ENCODE assay signal across 23 cellular contexts in genomic region chr4:47238697-47239096, GRCh38.
"Had no signal": no experiment of that assay in that cellular context is flagged by ENCODE, and none has a peak within 500 bp of the region (broad histone marks: within the 10 kb centered on the region; RNA-seq: fewer than 3 reads in every experiment).

No MANE protein-coding gene starts in this region.

- H3K4me1 ChIP-seq: adrenal gland, colonic mucosa, testis had no signal

- H3K9me3 Mint-ChIP-seq: activated naive CD4-positive, alpha-beta T cell treated with anti-CD3 and anti-CD28 coated beads, Interleukin-2, amount 50 U/mL, for 72 hours; memory B cell; natural killer cell treated with Interleukin-12 subunit alpha and Interleukin-12 subunit beta and Interleukin-15 and Interleukin-18, amount 100 ng/mL, for 72 hours; type B pancreatic cell had no signal

- H3K27ac Mint-ChIP-seq: activated CD8-positive, alpha-beta T cell treated with anti-CD3 and anti-CD28 coated beads, Interleukin-2, amount 10 ng/mL, durations not matched to agents 7 days and 5 days; activated naive CD4-positive, alpha-beta T cell treated with anti-CD3 and anti-CD28 coated beads, Interleukin-2, amount 50 U/mL, for 72 hours; endodermal cell; memory B cell; natural killer cell treated with Interleukin-12 subunit alpha and Interleukin-12 subunit beta and Interleukin-15 and Interleukin-18, amount 100 ng/mL, for 72 hours; stimulated activated naive B cell treated with anti-CD40 and anti-IgM and Interleukin-4, amounts not matched to agents 10 μg/mL and 1 μg/mL and 100 μg/mL, for 72 hours; type B pancreatic cell had no signal

- DNase-seq: activated CD4-positive, alpha-beta T cell treated with anti-CD3 and anti-CD28 coated beads for 1 hour; activated CD4-positive, alpha-beta T cell treated with anti-CD3 and anti-CD28 coated beads, Interleukin-2, amount 50 U/mL, for 1 hour; activated CD8-positive, alpha-beta T cell treated with anti-CD3 and anti-CD28 coated beads, Interleukin-2, amount 10 ng/mL, durations not matched to agents 7 days and 5 days; adrenal gland; colonic mucosa; endodermal cell; foreskin melanocyte; glutamatergic neuron; hippocampal formation; right lobe of liver; stimulated activated CD4-positive, alpha-beta T cell treated with anti-CD3 and anti-CD28 coated beads, Interleukin-15, amount 100 ng/mL, for 24 hours; stimulated activated naive B cell treated with anti-CD40 and anti-IgM and Interleukin-4, amounts not matched to agents 10 μg/mL and 1 μg/mL and 100 μg/mL, for 72 hours; T-helper 1 cell; T-helper 9 cell; testis had no signal

- H3K27ac ChIP-seq: adrenal gland, colonic mucosa, epithelial cell of prostate, neutrophil, right lobe of liver, testis had no signal

- H3K9me3 ChIP-seq: adrenal gland, colonic mucosa, neutrophil, right lobe of liver, testis had no signal

- H3K36me3 ChIP-seq: adrenal gland, colonic mucosa, neutrophil, right lobe of liver had no signal

- ATAC-seq: activated CD8-positive, alpha-beta T cell treated with anti-CD3 and anti-CD28 coated beads, Interleukin-2, amount 10 ng/mL, durations not matched to agents 7 days and 5 days; activated naive CD4-positive, alpha-beta T cell treated with anti-CD3 and anti-CD28 coated beads, Interleukin-2, amount 50 U/mL, for 72 hours; natural killer cell treated with Interleukin-12 subunit alpha and Interleukin-12 subunit beta and Interleukin-15 and Interleukin-18, amount 100 ng/mL, for 72 hours; right lobe of liver; stimulated activated naive B cell treated with anti-CD40 and anti-IgM and Interleukin-4, amounts not matched to agents 10 μg/mL and 1 μg/mL and 100 μg/mL, for 72 hours had no signal

- H3K4me3 ChIP-seq: adrenal gland, colonic mucosa, right lobe of liver, smooth muscle cell, testis had no signal

- H3K4me3 Mint-ChIP-seq: activated CD8-positive, alpha-beta T cell treated with anti-CD3 and anti-CD28 coated beads, Interleukin-2, amount 10 ng/mL, durations not matched to agents 7 days and 5 days; endodermal cell; memory B cell; natural killer cell treated with Interleukin-12 subunit alpha and Interleukin-12 subunit beta and Interleukin-15 and Interleukin-18, amount 100 ng/mL, for 72 hours; stimulated activated naive B cell treated with anti-CD40 and anti-IgM and Interleukin-4, amounts not matched to agents 10 μg/mL and 1 μg/mL and 100 μg/mL, for 72 hours; type B pancreatic cell had no signal

- H3K36me3 Mint-ChIP-seq: activated naive CD4-positive, alpha-beta T cell treated with anti-CD3 and anti-CD28 coated beads, Interleukin-2, amount 50 U/mL, for 72 hours; memory B cell; natural killer cell treated with Interleukin-12 subunit alpha and Interleukin-12 subunit beta and Interleukin-15 and Interleukin-18, amount 100 ng/mL, for 72 hours; stimulated activated naive B cell treated with anti-CD40 and anti-IgM and Interleukin-4, amounts not matched to agents 10 μg/mL and 1 μg/mL and 100 μg/mL, for 72 hours; type B pancreatic cell had no signal

- H3K27me3 ChIP-seq: adrenal gland, colonic mucosa, neutrophil, right lobe of liver, testis had no signal

- FAIRE-seq: bronchial epithelial cell had no signal

- H3K4me2 ChIP-seq: smooth muscle cell had no signal

- H3K27me3 Mint-ChIP-seq: type B pancreatic cell had no signal

- H3K4me1 Mint-ChIP-seq: endodermal cell; memory B cell; stimulated activated naive B cell treated with anti-CD40 and anti-IgM and Interleukin-4, amounts not matched to agents 10 μg/mL and 1 μg/mL and 100 μg/mL, for 72 hours had no signal
